1 cellular context compared by ENCODE assay signal in the genomic region with DNA sequence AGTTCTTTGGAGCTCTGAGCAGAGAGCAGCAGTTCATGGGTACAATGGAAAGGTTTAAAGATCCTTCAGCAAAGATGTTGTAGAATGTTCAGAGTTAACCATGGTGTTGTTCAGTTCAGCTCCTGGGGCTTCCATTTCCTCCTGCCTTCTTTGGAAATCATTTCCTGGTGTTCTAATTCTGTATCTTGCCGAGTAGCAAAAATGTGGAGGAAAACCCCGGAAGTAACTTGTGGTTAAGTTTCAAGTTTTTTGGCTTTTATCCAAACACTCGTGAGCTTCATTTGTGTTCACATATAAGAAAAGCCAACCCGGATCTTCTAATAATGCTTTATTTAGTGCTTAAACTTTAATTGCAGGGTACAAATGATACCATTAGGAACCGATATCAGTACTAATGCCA.
TF ChIP-seq lines count a peak whose summit lies in the region.

No MANE protein-coding gene starts in this region.

TF ChIP-seq in GM23338, 12 proteins besides CTCF, POLR2A, EP300 and RAD21 (continued from another document):
- no peak for TF ChIP-seq ZNF462 (CRISPR knock-in tag; IDR thresholded peaks at IDR 0.05)
- TF ChIP-seq REST (IDR thresholded peaks at IDR 0.05; ENCODE audit: unreplicated experiment): no peak
